In the genomic region with DNA sequence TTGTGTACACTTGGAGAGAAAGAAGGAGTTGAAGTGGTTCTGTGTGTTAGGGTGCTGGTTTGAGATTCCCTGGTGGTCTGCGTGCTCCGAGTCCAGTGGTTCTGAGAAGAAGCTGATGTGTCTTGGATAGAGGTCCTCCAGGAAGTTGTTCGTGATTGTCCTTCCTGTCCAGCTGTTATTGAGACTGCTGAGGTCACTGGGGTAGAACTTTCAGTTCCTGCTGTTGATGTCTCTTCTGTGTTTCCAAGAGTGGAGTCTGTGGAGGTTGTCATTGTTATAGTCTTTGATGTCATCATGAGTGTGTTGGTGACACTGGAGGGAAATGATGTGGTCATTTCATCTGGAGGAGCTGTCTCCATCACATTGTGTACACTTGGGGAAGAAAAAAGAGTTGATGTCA, we compare ENCODE assay signal across 31 cellular contexts. TPM values are rescaled to one million over a fixed set of nuclear protein-coding genes. Genes with fewer than 3 reads are reported as not detected.
DNase-seq lines count a peak whose midpoint lies in the region; ATAC-seq and TF ChIP-seq lines count a peak whose summit lies in the region.
"Had no signal": no experiment of that assay in that cellular context is flagged by ENCODE, and none has a peak within 500 bp of the region (broad histone marks: within the 10 kb centered on the region; RNA-seq: fewer than 3 reads in every experiment).

No MANE protein-coding gene starts in this region.

- H2BK120ac ChIP-seq in IMR-90 (ENCODE audit: low read depth, low read length) = no peak overlapping the region

- peaks cover 10 to 21% (median 15%) of the 10 kb centered on the region in 3 donors for H3K27me3 Mint-ChIP-seq in immature natural killer cell (ENCODE audit: low read depth in 3 of 3)
- H3K27me3 Mint-ChIP-seq in neural crest cell (ENCODE audit: low read depth) = peaks cover 18% of the 10 kb centered on the region

- H3K9me3 Mint-ChIP-seq in immature natural killer cell (peaks cover 8 to 17% (median 11%) of the 10 kb centered on the region in 6 donors), neural crest cell (peaks cover 6% of the 10 kb centered on the region)

- no peak overlapping the region for H4K5ac ChIP-seq in IMR-90 (ENCODE audit: low read depth, low read length)

- in situ Hi-C loops in IMR-90 (cut with MboI; ENCODE audit: low sequenced_read_pairs) = no loop called here
- in situ Hi-C loops in KBM-7 (cut with MboI; ENCODE audit: low pct_unique_long_range_greater_than_20kb, low sequenced_read_pairs) = no loop called here

- H2BK5ac ChIP-seq in IMR-90 (ENCODE audit: low read depth, low read length, poor library complexity, severe bottlenecking) = no peak overlapping the region

- no peak overlapping the region for H3K4ac ChIP-seq in IMR-90 (ENCODE audit: low read depth, low read length)

- no TSS peak for BruUV-seq in IMR-90 (replicated peaks; lab: Mats Ljungman, UMichigan)

- H3K36me3 Mint-ChIP-seq in immature natural killer cell (peaks cover 4 to 13% (median 5%) of the 10 kb centered on the region in 3 donors), neural crest cell (ENCODE audit: low read depth) (no peaks in the 10 kb centered on the region)
- H3K36me3 Mint-ChIP-seq: brain had no signal

- no peaks in the 10 kb centered on the region for H4K20me1 ChIP-seq in IMR-90 (ENCODE audit: insufficient read depth, low read length)

- TF ChIP-seq CTCF in IMR-90 (conservative IDR thresholded peaks at IDR 0.05; ENCODE audit: low read depth, low read length) (no peak), neural crest cell (conservative IDR thresholded peaks at IDR 0.05) (no peak), coronary artery (IDR thresholded peaks at IDR 0.05) (no peak)

- no peak overlapping the region for H3K23ac ChIP-seq in IMR-90 (ENCODE audit: low read depth, low read length)

- dilution Hi-C loops in IMR-90 (cut with HindIII; ENCODE audit: low sequenced_read_pairs, unreplicated experiment) = no loop called here

- peak overlapping the region in 5 of 6 donors; percentile 76 to 93 (median 88) for H3K27ac Mint-ChIP-seq in immature natural killer cell
- peak overlapping the region; percentile 20 for H3K27ac Mint-ChIP-seq in neural crest cell (ENCODE audit: unreplicated experiment)
- H3K27ac Mint-ChIP-seq: activated T-cell treated with anti-CD3 and anti-CD28 coated beads, Interleukin-2, amount 50 U/mL, for 72 hours; brain had no signal

- no peak overlapping the region for H2AK9ac ChIP-seq in IMR-90 (replicated peaks; ENCODE audit: low read depth, low read length, poor library complexity)

- H3K79me1 ChIP-seq in IMR-90 (ENCODE audit: low read depth in 1 of 2, low read length in 2 of 2) = no peaks in the 10 kb centered on the region

- H3K36me3 ChIP-seq in IMR-90 (ENCODE audit: control insufficient read depth, insufficient read depth, low read length) = no peaks in the 10 kb centered on the region
- H3K36me3 ChIP-seq: MG63, transverse colon had no signal

- POLR2A ChIA-PET in IMR-90 (lab: Charles Lee; ENCODE audit: unreplicated experiment) = no interaction called here

- TF ChIP-seq RAD21 in IMR-90 (IDR thresholded peaks at IDR 0.05; ENCODE audit: low read length) = no peak

- H2AFZ ChIP-seq in IMR-90 (replicated peaks; ENCODE audit: low read length, poor library complexity) = peak overlapping the region; percentile 32

- H3K56ac ChIP-seq in IMR-90 (ENCODE audit: extremely low read depth, insufficient read depth, low read length) = no peak overlapping the region

- no peak overlapping the region for H2BK20ac ChIP-seq in IMR-90 (ENCODE audit: low read depth, low read length)

- no peak overlapping the region for H2BK15ac ChIP-seq in IMR-90 (ENCODE audit: low read depth, low read length)

- DNase-seq in CD1c-positive myeloid dendritic cell (ENCODE audit: extremely low spot score) = peak; percentile 66
- no peak for DNase-seq in IMR-90
- no peak for DNase-seq in immature natural killer cell
- no peak for DNase-seq in neural crest cell (ENCODE audit: low read depth, low spot score)
- no peak for DNase-seq in coronary artery (ENCODE audit: low spot score)
- no peak for DNase-seq in KBM-7
- no peak for DNase-seq in DMS 273 treated with DMSO at 0.1 percent for 48 hours (lab: John Stamatoyannopoulos, UW)
- DNase-seq: activated CD4-positive, alpha-beta T cell treated with anti-CD3 and anti-CD28 coated beads, Interleukin-2, amount 50 U/mL, for 4 hours; activated CD4-positive, CD25-positive, alpha-beta regulatory T cell; activated naive CD4-positive, alpha-beta T cell; activated T-cell treated with anti-CD3 and anti-CD28 coated beads, Interleukin-2, amount 50 U/mL, for 72 hours; DMS79; dorsolateral prefrontal cortex; GOT3; hippocampal formation; mesenchymal stem cell; MG63; NCI-H2029 treated with DMSO at 0.1 percent for 48 hours; NCI-H524; occipital lobe; PC-3; SK-N-SH; stimulated activated CD4-positive, alpha-beta T cell treated with anti-CD3 and anti-CD28 coated beads, Interleukin-4, amount 100 ng/mL, for 24 hours; transverse colon had no signal

- no peak overlapping the region for H3K4me2 ChIP-seq in IMR-90 (ENCODE audit: low read depth, low read length)
- H3K4me2 ChIP-seq: SK-N-SH had no signal

- H3K27ac ChIP-seq in IMR-90 (ENCODE audit: insufficient read depth, low read length) (no peak overlapping the region), coronary artery (no peak overlapping the region)
- H3K27ac ChIP-seq: dorsolateral prefrontal cortex, transverse colon had no signal

- H3K4me3 Mint-ChIP-seq in immature natural killer cell (peak overlapping the region in 3 of 5 donors; percentile 19 to 57 (median 44)), neural crest cell (no peak overlapping the region)
- H3K4me3 Mint-ChIP-seq: activated T-cell treated with anti-CD3 and anti-CD28 coated beads, Interleukin-2, amount 50 U/mL, for 72 hours; brain had no signal

- H3K14ac ChIP-seq in IMR-90 (replicated peaks; ENCODE audit: low read depth, low read length) = no peak overlapping the region

- H4K8ac ChIP-seq in IMR-90 (ENCODE audit: low read depth in 2 of 2, low read length in 2 of 2) = no peak overlapping the region

- WGBS in IMR-90 (ENCODE audit: extremely low coverage in 2 of 2, insufficient read length in 1 of 2), 2 experiments = 75% methylated on average over 2 of the region's 3 CpGs; no CpG with 5 or more reads in 1 of the 2 experiments

- H3K4me3 ChIP-seq in IMR-90 (ENCODE audit: insufficient read depth, low read depth, low read length) = no peak overlapping the region
- no peak overlapping the region for H3K4me3 ChIP-seq in coronary artery
- H3K4me3 ChIP-seq: dorsolateral prefrontal cortex, MG63, transverse colon had no signal

- H3K4me1 Mint-ChIP-seq in immature natural killer cell = peaks cover 47 to 48% of the 10 kb centered on the region in 2 donors
- peaks cover 4% of the 10 kb centered on the region for H3K4me1 Mint-ChIP-seq in neural crest cell
- H3K4me1 Mint-ChIP-seq: brain had no signal

- peaks cover 5% of the 10 kb centered on the region; the same call in 1 of the 2 replicates for H3K9me3 ChIP-seq in IMR-90 (ENCODE audit: control insufficient read depth, insufficient read depth, low read length)
- H3K9me3 ChIP-seq: SK-N-SH, transverse colon had no signal

- CTCF ChIA-PET in IMR-90 (lab: Yijun Ruan, JAX) = no interaction called here

- intact Hi-C loops in IMR-90 (cut with micrococcal nuclease) = no loop called here

- no peak overlapping the region for H2AK5ac ChIP-seq in IMR-90 (ENCODE audit: low read depth, low read length)

- H3K4me1 ChIP-seq in IMR-90 (ENCODE audit: control insufficient read depth, insufficient read depth, low read length) = no peaks in the 10 kb centered on the region

- ATAC-seq in IMR-90 (ENCODE audit: low read depth) (no peak), GM18505 (IDR thresholded peaks at IDR 0.05; ENCODE audit: unreplicated experiment) (no peak)
- ATAC-seq: PC-3 had no signal

- peaks cover 7% of the 10 kb centered on the region for H3K27me3 ChIP-seq in IMR-90 (ENCODE audit: control insufficient read depth, insufficient read depth, low read length)
- H3K27me3 ChIP-seq: transverse colon had no signal

- H3K9ac ChIP-seq in IMR-90 (ENCODE audit: low read depth, low read length) = no peak overlapping the region
- H3K9ac ChIP-seq: SK-N-SH had no signal

- no peak for TF ChIP-seq POLR2A in IMR-90 (IDR thresholded peaks at IDR 0.05; ENCODE audit: low read depth, low read length)
- TF ChIP-seq POLR2A in GM18505 (IDR thresholded peaks at IDR 0.05; ENCODE audit: borderline replicate concordance, extremely low read depth, insufficient read depth, insufficient read length) = no peak

- no peaks in the 10 kb centered on the region for H3K9me1 ChIP-seq in IMR-90 (ENCODE audit: insufficient read depth, low read length)

- H4K91ac ChIP-seq in IMR-90 (ENCODE audit: insufficient read depth, low read depth, low read length) = no peak overlapping the region

- no peak overlapping the region for H3K18ac ChIP-seq in IMR-90 (ENCODE audit: low read depth, low read length)

TF ChIP-seq in IMR-90, 13 proteins besides CTCF, POLR2A, EP300 and RAD21:
- no peak for TF ChIP-seq FOS (IDR thresholded peaks at IDR 0.05; ENCODE audit: low read depth, low read length)
- TF ChIP-seq MAFK (IDR thresholded peaks at IDR 0.05; ENCODE audit: low read depth, low read length) = no peak
TF ChIP-seq in IMR-90: peak in this region for 0.

RNA-seq across cellular contexts. Expression of a gene that starts 20.8 kb away (rescaled TPM):
- total RNA-seq in IMR-90 (2012; rRNA removed) (not detected in 2 replicates), neural crest cell (not detected in 2 replicates)
- polyA plus RNA-seq in IMR-90 (2012; rRNA removed) (not detected in 2 replicates), immature natural killer cell (under 1 TPM in 1 of 3 donors, not detected in 2; 0.06 TPM)
- polyA plus RNA-seq in IMR-90 (2012; cell fraction: cytosol; rRNA removed) = not detected in 2 replicates
- not detected in 2 replicates for polyA plus RNA-seq in IMR-90 (2012; cell fraction: nucleus; rRNA removed; ENCODE audit: low replicate concordance)
- total RNA-seq: endothelial cell of umbilical vein, fibroblast of lung, occipital lobe, PC-3, pulmonary artery endothelial cell, subcutaneous adipose tissue had no signal
- polyA plus RNA-seq: BJ, fibroblast of lung had no signal
